Comparison of ENCODE assay signal across 8 cellular contexts in genomic region chr1:147541672-147542548, GRCh38. TPM values are rescaled to one million over a fixed set of nuclear protein-coding genes. Genes with fewer than 3 reads are reported as not detected.
A peak's percentile ranks its signal among the peaks of the same experiment; 100 is the strongest.
DNase-seq lines count a peak whose midpoint lies in the region; TF ChIP-seq lines count a peak whose summit lies in the region.

No MANE protein-coding gene starts in this region.

- H3K27ac ChIP-seq in WERI-Rb-1 (peak overlapping the region; percentile 88), thyroid gland (peak overlapping the region; percentile 86 to 97 (median 96))

- H3K36me3 ChIP-seq in WERI-Rb-1 (no peaks in the 10 kb centered on the region), thyroid gland (no peaks in the 10 kb centered on the region)

- WGBS in thyroid gland, 2 donors: 1 to 9% methylated on average over 29 of the region's 29 CpGs

- peak; percentile 44 for DNase-seq in activated CD4-positive, CD25-positive, alpha-beta regulatory T cell treated with anti-CD3 and anti-CD28 coated beads, Interleukin-2, amount 50 U/mL, for 72 hours
- no peak for DNase-seq in activated CD4-positive, CD25-positive, alpha-beta regulatory T cell (lab: John Stamatoyannopoulos, UW)
- DNase-seq in WERI-Rb-1: peak; percentile 79
- DNase-seq in epithelial cell of esophagus (ENCODE audit: low read depth): peak; percentile 13
- peak; percentile 54 to 57 for DNase-seq in thyroid gland
- DNase-seq in NCI-H128 (lab: John Stamatoyannopoulos, UW; ENCODE audit: unreplicated experiment): no peak
- DNase-seq in SIG-M5 treated with dmso at 0.1 percent for 504 hours (lab: John Stamatoyannopoulos, UW; ENCODE audit: unreplicated experiment): no peak

- TF ChIP-seq CTCF in WERI-Rb-1 (IDR thresholded peaks at IDR 0.05; ENCODE audit: low read depth, low read length) (no peak), epithelial cell of esophagus (IDR thresholded peaks at IDR 0.05; ENCODE audit: insufficient read depth, low read depth, low read length, missing control alignments) (no peak), thyroid gland (IDR thresholded peaks at IDR 0.05) (peak in 1 of 6 experiments; percentile 7)

- H3K9me3 ChIP-seq in WERI-Rb-1 (ENCODE audit: severe bottlenecking) (no peaks in the 10 kb centered on the region), mononuclear cell (ENCODE audit: low read depth, low read length) (no peaks in the 10 kb centered on the region), thyroid gland (no peaks in the 10 kb centered on the region)

- intact Hi-C loops in thyroid gland (cut with DNase I): loop anchor here (2.0 kb wide), 1 partner anchor 57 kb away; no protein-coding TSS in a partner anchor

- peak in 1 of 2 donors; percentile 45 for TF ChIP-seq POLR2A in thyroid gland (IDR thresholded peaks at IDR 0.05)

- H3K27me3 ChIP-seq in WERI-Rb-1 (ENCODE audit: insufficient read depth, low read depth, severe bottlenecking): no peaks in the 10 kb centered on the region
- peaks cover 24% of the 10 kb centered on the region for H3K27me3 ChIP-seq in mononuclear cell (ENCODE audit: insufficient read depth, low read length)
- no peaks in the 10 kb centered on the region for H3K27me3 ChIP-seq in thyroid gland

- H3K4me3 ChIP-seq in WERI-Rb-1 (ENCODE audit: low read depth, low read length) (peak overlapping the region; percentile 76), epithelial cell of esophagus (ENCODE audit: low read length) (peak overlapping the region; percentile 53), mononuclear cell (ENCODE audit: low read length) (peak overlapping the region; percentile 41), thyroid gland (replicated peaks in 1 of 3) (peak overlapping the region; percentile 23 to 87 (median 57))

- H3K4me1 ChIP-seq in mononuclear cell (ENCODE audit: insufficient read depth, low read length) (peaks cover 33% of the 10 kb centered on the region), thyroid gland (peaks cover 30 to 55% of the 10 kb centered on the region in 2 donors)

RNA-seq across cellular contexts. Expression of gene BCL9, which starts 0.6 kb away (rescaled TPM):
- 5.1 TPM for total RNA-seq in mononuclear cell
- total RNA-seq in thyroid gland: 10 to 100 TPM; 13.2 to 32.5 (median 19.8) TPM

Comparison
In these comparisons a context has a peak if more than half of its experiments do, and no peak if none do; other contexts are left out.
1. DNase-seq: peak in activated CD4-positive, CD25-positive, alpha-beta regulatory T cell treated with anti-CD3 and anti-CD28 coated beads, Interleukin-2, amount 50 U/mL, for 72 hours (single experiment), WERI-Rb-1 (single experiment), epithelial cell of esophagus (single experiment) and thyroid gland (2 of 2); none in activated CD4-positive, CD25-positive, alpha-beta regulatory T cell (0 of 4), NCI-H128 (single experiment) and SIG-M5 treated with dmso at 0.1 percent for 504 hours (single experiment).
2. Peak in every context shown above with its lines, with median percentiles within 50 percentile points of each other: H3K4me3 ChIP-seq.